17 cellular contexts compared by ENCODE assay signal in the genomic region with DNA sequence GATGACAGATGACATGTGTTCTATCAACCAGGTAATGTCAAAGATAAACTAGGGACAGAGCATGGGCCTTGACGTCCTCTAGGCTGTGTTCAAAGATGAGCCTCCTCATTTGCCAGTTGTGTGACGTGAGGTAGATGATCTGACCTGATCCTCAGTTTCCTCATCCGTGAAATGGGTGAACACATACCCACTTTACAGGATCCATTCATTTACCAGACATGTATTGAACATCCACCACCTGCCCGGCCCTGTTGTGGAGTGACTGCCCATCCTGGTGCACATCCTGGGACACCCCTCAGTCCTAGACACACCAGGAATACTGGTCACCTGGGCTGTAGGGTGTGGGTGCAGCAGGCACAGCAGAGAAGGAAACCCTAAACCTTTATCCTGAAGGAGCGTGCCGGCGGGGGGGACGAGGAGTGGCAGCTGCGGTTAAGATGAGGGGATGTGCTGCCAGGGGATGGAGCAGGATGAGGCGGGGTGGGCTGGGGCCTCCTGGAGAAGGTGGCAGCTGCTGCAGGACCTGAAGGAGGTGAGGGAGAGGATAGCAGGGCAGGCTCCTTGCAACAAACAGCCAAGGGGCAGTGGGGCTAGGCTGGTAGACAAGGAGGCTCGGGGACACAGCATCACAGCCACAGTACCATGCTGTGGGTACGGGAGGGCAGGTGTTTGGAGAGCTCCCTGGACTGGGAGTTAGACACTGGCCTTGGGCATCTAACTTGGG. TPM values are rescaled to one million over a fixed set of nuclear protein-coding genes. Genes with fewer than 3 reads are reported as not detected.
DNase-seq lines count a peak whose midpoint lies in the region; ATAC-seq, FAIRE-seq and TF ChIP-seq lines count a peak whose summit lies in the region.
"Had no signal": no experiment of that assay in that cellular context is flagged by ENCODE, and none has a peak within 500 bp of the region (broad histone marks: within the 10 kb centered on the region; RNA-seq: fewer than 3 reads in every experiment).

No MANE protein-coding gene starts in this region.

- H3K27ac ChIP-seq in uterus = no peak overlapping the region
- H3K27ac ChIP-seq: PC-9 had no signal

- H3K4me3 ChIP-seq in skeletal muscle satellite cell (ENCODE audit: low read length) (no peak overlapping the region), uterus (no peak overlapping the region)
- H3K4me3 ChIP-seq: PC-9 had no signal

- H3K27me3 ChIP-seq in skeletal muscle satellite cell (ENCODE audit: control insufficient read depth, insufficient read depth, low read length) = no peaks in the 10 kb centered on the region
- H3K27me3 ChIP-seq in uterus = no peaks in the 10 kb centered on the region

- FAIRE-seq in GM12891 (lab: Jason Lieb, UNC) = no peak
- FAIRE-seq: H54 had no signal

- no peak overlapping the region for H3K4me2 ChIP-seq in skeletal muscle satellite cell (ENCODE audit: low read length)
- H3K4me2 ChIP-seq: PC-9, SK-N-SH had no signal

- intact Hi-C loops in uterus (cut with DNase I; ENCODE audit: low total_unique reads) = loop anchor here (10.0 kb wide), 1 partner anchor 59 kb away; no protein-coding TSS in a partner anchor

- H3K9me3 ChIP-seq in skeletal muscle satellite cell (replicated peaks; ENCODE audit: low read length) (no peaks in the 10 kb centered on the region), uterus (no peaks in the 10 kb centered on the region)

- peaks cover 12% of the 10 kb centered on the region for H3K36me3 ChIP-seq in skeletal muscle satellite cell (ENCODE audit: insufficient read depth, low read length)
- no peaks in the 10 kb centered on the region for H3K36me3 ChIP-seq in uterus

- TF ChIP-seq POLR2A in GM12891 (IDR thresholded peaks at IDR 0.05; ENCODE audit: low read depth, low read length) (no peak), uterus (IDR thresholded peaks at IDR 0.05) (no peak)

- peak overlapping the region; percentile 19 for H3K9ac ChIP-seq in skeletal muscle satellite cell (ENCODE audit: low read depth, low read length)
- H3K9ac ChIP-seq: SK-N-SH had no signal

- no peak for ATAC-seq in HG03521 (IDR thresholded peaks at IDR 0.05; ENCODE audit: unreplicated experiment)

- no peak for TF ChIP-seq CTCF in uterus (IDR thresholded peaks at IDR 0.05)

- H3K4me1 ChIP-seq in skeletal muscle satellite cell (ENCODE audit: control insufficient read depth, insufficient read depth, low read length) = peaks cover 14% of the 10 kb centered on the region
- H3K4me1 ChIP-seq in uterus = no peaks in the 10 kb centered on the region

- DNase-seq in NCI-H187 treated with DMSO at 0.1 percent for 48 hours (lab: John Stamatoyannopoulos, UW) (peak; percentile 50), NCI-H69 (lab: John Stamatoyannopoulos, UW) (peak; percentile 38), iPS-NIHi11 (ENCODE audit: low spot score) (peak; percentile 4), GM12891 (ENCODE audit: insufficient read length, low spot score) (no peak), uterus (no peak)
- DNase-seq: CD8-positive, alpha-beta memory T cell; EL; MV-4-11; NCI-H1417 treated with DMSO at 0.1 percent for 48 hours; NCI-H2081 treated with DMSO at 0.1 percent for 48 hours; NCI-H748 treated with DMSO at 0.1 percent for 48 hours; PC-9; SK-N-SH had no signal

TF ChIP-seq in GM12891, 5 proteins besides CTCF, POLR2A, EP300 and RAD21:
- TF ChIP-seq TAF1 (IDR thresholded peaks at IDR 0.05; ENCODE audit: low read depth, low read length) = no peak
- no peak for TF ChIP-seq SPI1 (IDR thresholded peaks at IDR 0.05; ENCODE audit: low read depth, low read length)
- TF ChIP-seq POLR2AphosphoS5 (IDR thresholded peaks at IDR 0.05; ENCODE audit: low read depth, low read length) = no peak
- TF ChIP-seq POU2F2 (IDR thresholded peaks at IDR 0.05; ENCODE audit: low read depth, low read length) = no peak
- no peak for TF ChIP-seq PAX5 (IDR thresholded peaks at IDR 0.05; ENCODE audit: insufficient read depth, low read length, severe bottlenecking)

RNA-seq across cellular contexts. Expression of a gene that starts 8.4 kb away (rescaled TPM):
- 6.1 TPM in 2 replicates for total RNA-seq in skeletal muscle satellite cell (2012; rRNA removed)
- not detected for polyA plus RNA-seq in GM12891 (2012; ENCODE audit: low read depth, missing spikeins)
- 100 to 1,000 TPM in 3 of 4 donors, 10 to 100 TPM in 1; 65.7 to 671 (median 224) TPM for total RNA-seq in uterus
- total RNA-seq: CD8-positive, alpha-beta memory T cell; PC-9 had no signal
- polyA plus RNA-seq: AG04450; CD8-positive, alpha-beta memory T cell; SK-N-SH had no signal

RNA-seq across cellular contexts. Expression of a gene that starts 36.1 kb away (rescaled TPM):
- 13.5 and 16.5 TPM in 2 replicates for total RNA-seq in skeletal muscle satellite cell (2012; rRNA removed)
- 32.7 TPM for polyA plus RNA-seq in GM12891 (2012; ENCODE audit: low read depth, missing spikeins)
- total RNA-seq in uterus = 10 to 100 TPM in 1 of 4 donors, not detected in 3; 11.7 TPM

RNA-seq across cellular contexts. Expression of a gene that starts 36.8 kb away (rescaled TPM):
- 59.8 and 88.0 TPM in 2 replicates for total RNA-seq in skeletal muscle satellite cell (2012; rRNA removed)
- 76.7 TPM for polyA plus RNA-seq in GM12891 (2012; ENCODE audit: low read depth, missing spikeins)
- total RNA-seq in uterus = 10 to 100 TPM; 30.5 to 55.0 (median 45.7) TPM

Comparison
In these comparisons a context has a peak if more than half of its experiments do, and no peak if none do; other contexts are left out.
1. DNase-seq: peak in NCI-H187 treated with DMSO at 0.1 percent for 48 hours (single experiment), NCI-H69 (single experiment) and iPS-NIHi11 (single experiment); none in GM12891 (single experiment) and uterus (0 of 2).